Comparison of ENCODE assay signal across 1 cellular context in genomic region chr10:52314007-52314821, GRCh38.
TF ChIP-seq lines count a peak whose summit lies in the region.

DKK1 (plus strand) TSS chr10:52314281; CDS start chr10:52314435, 154 bp downstream.

TF ChIP-seq in GM12878, 131 proteins besides CTCF, POLR2A, EP300 and RAD21 (continued from another document):
- TF ChIP-seq ZBTB11 (CRISPR knock-in tag; IDR thresholded peaks at IDR 0.05) (no peak), SUPT20H (IDR thresholded peaks at IDR 0.05; ENCODE audit: borderline replicate concordance, control insufficient read depth, low read depth, low read length) (no peak), CBX5 (IDR thresholded peaks at IDR 0.05; ENCODE audit: low read depth) (no peak)
